Comparison of ENCODE assay signal across 1 cellular context in genomic region chr1:100835866-100836842, GRCh38.
TF ChIP-seq lines count a peak whose summit lies in the region.

No MANE protein-coding gene starts in this region.

TF ChIP-seq in GM23338, 12 proteins besides CTCF, POLR2A, EP300 and RAD21 (continued from another document):
- TF ChIP-seq, protein P1, sequence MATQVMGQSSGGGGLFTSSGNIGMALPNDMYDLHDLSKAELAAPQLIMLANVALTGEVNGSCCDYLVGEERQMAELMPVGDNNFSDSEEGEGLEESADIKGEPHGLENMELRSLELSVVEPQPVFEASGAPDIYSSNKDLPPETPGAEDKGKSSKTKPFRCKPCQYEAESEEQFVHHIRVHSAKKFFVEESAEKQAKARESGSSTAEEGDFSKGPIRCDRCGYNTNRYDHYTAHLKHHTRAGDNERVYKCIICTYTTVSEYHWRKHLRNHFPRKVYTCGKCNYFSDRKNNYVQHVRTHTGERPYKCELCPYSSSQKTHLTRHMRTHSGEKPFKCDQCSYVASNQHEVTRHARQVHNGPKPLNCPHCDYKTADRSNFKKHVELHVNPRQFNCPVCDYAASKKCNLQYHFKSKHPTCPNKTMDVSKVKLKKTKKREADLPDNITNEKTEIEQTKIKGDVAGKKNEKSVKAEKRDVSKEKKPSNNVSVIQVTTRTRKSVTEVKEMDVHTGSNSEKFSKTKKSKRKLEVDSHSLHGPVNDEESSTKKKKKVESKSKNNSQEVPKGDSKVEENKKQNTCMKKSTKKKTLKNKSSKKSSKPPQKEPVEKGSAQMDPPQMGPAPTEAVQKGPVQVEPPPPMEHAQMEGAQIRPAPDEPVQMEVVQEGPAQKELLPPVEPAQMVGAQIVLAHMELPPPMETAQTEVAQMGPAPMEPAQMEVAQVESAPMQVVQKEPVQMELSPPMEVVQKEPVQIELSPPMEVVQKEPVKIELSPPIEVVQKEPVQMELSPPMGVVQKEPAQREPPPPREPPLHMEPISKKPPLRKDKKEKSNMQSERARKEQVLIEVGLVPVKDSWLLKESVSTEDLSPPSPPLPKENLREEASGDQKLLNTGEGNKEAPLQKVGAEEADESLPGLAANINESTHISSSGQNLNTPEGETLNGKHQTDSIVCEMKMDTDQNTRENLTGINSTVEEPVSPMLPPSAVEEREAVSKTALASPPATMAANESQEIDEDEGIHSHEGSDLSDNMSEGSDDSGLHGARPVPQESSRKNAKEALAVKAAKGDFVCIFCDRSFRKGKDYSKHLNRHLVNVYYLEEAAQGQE (IDR thresholded peaks at IDR 0.05; ENCODE audit: unreplicated experiment) = no peak
- TF ChIP-seq EZH2 (IDR thresholded peaks at IDR 0.05; ENCODE audit: low read depth, unreplicated experiment) = no peak
- no peak for TF ChIP-seq ZNF114 (CRISPR knock-in tag; IDR thresholded peaks at IDR 0.05)
- no peak for TF ChIP-seq ZNF331 (CRISPR knock-in tag; IDR thresholded peaks at IDR 0.05; ENCODE audit: low read depth)
- TF ChIP-seq POLR2AphosphoS5 (IDR thresholded peaks at IDR 0.05; ENCODE audit: low read depth) = no peak
- TF ChIP-seq ZNF462 (CRISPR knock-in tag; IDR thresholded peaks at IDR 0.05) = no peak
TF ChIP-seq in GM23338: peak in this region for 0.
